Comparison of ENCODE assay signal across 2 cellular contexts in the genomic region with DNA sequence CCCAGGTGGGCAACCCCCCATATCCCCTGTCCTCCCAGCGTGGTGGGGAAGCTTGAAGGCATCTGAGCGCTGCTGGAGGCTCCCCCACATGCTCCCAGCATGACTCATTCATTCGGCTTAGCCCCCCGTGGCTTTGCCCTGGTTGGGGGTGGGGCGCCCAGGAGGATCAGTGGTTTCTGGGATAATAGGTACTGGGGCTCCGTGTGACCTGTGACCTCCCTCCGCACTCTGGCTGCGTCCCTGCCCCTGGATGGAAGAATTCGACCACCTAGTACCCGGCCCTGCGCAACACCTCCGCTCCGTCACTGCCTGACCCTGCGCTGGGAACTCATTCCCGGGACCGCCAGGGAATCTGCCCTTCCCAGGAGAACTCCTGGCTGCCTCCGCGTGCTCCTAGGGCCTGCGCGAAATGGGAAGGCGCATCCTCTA.
A peak's percentile ranks its signal among the peaks of the same experiment; 100 is the strongest.
TF ChIP-seq lines count a peak whose summit lies in the region.

No MANE protein-coding gene starts in this region.

TF ChIP-seq in GM23338, 12 proteins besides CTCF, POLR2A, EP300 and RAD21 (continued from another document):
- TF ChIP-seq, protein P1, sequence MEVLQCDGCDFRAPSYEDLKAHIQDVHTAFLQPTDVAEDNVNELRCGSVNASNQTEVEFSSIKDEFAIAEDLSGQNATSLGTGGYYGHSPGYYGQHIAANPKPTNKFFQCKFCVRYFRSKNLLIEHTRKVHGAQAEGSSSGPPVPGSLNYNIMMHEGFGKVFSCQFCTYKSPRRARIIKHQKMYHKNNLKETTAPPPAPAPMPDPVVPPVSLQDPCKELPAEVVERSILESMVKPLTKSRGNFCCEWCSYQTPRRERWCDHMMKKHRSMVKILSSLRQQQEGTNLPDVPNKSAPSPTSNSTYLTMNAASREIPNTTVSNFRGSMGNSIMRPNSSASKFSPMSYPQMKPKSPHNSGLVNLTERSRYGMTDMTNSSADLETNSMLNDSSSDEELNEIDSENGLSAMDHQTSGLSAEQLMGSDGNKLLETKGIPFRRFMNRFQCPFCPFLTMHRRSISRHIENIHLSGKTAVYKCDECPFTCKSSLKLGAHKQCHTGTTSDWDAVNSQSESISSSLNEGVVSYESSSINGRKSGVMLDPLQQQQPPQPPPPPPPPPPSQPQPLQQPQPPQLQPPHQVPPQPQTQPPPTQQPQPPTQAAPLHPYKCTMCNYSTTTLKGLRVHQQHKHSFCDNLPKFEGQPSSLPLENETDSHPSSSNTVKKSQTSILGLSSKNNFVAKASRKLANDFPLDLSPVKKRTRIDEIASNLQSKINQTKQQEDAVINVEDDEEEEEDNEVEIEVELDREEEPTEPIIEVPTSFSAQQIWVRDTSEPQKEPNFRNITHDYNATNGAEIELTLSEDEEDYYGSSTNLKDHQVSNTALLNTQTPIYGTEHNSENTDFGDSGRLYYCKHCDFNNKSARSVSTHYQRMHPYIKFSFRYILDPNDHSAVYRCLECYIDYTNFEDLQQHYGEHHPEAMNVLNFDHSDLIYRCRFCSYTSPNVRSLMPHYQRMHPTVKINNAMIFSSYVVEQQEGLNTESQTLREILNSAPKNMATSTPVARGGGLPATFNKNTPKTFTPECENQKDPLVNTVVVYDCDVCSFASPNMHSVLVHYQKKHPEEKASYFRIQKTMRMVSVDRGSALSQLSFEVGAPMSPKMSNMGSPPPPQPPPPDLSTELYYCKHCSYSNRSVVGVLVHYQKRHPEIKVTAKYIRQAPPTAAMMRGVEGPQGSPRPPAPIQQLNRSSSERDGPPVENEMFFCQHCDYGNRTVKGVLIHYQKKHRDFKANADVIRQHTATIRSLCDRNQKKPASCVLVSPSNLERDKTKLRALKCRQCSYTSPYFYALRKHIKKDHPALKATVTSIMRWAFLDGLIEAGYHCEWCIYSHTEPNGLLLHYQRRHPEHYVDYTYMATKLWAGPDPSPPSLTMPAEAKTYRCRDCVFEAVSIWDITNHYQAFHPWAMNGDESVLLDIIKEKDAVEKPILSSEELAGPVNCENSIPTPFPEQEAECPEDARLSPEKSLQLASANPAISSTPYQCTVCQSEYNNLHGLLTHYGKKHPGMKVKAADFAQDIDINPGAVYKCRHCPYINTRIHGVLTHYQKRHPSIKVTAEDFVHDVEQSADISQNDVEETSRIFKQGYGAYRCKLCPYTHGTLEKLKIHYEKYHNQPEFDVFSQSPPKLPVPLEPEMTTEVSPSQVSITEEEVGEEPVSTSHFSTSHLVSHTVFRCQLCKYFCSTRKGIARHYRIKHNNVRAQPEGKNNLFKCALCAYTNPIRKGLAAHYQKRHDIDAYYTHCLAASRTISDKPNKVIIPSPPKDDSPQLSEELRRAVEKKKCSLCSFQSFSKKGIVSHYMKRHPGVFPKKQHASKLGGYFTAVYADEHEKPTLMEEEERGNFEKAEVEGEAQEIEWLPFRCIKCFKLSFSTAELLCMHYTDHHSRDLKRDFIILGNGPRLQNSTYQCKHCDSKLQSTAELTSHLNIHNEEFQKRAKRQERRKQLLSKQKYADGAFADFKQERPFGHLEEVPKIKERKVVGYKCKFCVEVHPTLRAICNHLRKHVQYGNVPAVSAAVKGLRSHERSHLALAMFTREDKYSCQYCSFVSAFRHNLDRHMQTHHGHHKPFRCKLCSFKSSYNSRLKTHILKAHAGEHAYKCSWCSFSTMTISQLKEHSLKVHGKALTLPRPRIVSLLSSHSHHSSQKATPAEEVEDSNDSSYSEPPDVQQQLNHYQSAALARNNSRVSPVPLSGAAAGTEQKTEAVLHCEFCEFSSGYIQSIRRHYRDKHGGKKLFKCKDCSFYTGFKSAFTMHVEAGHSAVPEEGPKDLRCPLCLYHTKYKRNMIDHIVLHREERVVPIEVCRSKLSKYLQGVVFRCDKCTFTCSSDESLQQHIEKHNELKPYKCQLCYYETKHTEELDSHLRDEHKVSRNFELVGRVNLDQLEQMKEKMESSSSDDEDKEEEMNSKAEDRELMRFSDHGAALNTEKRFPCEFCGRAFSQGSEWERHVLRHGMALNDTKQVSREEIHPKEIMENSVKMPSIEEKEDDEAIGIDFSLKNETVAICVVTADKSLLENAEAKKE (CRISPR knock-in tag; IDR thresholded peaks at IDR 0.05) = peak; percentile 52; the same call in 1 of the 2 replicates
- TF ChIP-seq, protein P2, sequence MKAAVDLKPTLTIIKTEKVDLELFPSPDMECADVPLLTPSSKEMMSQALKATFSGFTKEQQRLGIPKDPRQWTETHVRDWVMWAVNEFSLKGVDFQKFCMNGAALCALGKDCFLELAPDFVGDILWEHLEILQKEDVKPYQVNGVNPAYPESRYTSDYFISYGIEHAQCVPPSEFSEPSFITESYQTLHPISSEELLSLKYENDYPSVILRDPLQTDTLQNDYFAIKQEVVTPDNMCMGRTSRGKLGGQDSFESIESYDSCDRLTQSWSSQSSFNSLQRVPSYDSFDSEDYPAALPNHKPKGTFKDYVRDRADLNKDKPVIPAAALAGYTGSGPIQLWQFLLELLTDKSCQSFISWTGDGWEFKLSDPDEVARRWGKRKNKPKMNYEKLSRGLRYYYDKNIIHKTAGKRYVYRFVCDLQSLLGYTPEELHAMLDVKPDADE (IDR thresholded peaks at IDR 0.05) = no peak
- TF ChIP-seq, protein P3, sequence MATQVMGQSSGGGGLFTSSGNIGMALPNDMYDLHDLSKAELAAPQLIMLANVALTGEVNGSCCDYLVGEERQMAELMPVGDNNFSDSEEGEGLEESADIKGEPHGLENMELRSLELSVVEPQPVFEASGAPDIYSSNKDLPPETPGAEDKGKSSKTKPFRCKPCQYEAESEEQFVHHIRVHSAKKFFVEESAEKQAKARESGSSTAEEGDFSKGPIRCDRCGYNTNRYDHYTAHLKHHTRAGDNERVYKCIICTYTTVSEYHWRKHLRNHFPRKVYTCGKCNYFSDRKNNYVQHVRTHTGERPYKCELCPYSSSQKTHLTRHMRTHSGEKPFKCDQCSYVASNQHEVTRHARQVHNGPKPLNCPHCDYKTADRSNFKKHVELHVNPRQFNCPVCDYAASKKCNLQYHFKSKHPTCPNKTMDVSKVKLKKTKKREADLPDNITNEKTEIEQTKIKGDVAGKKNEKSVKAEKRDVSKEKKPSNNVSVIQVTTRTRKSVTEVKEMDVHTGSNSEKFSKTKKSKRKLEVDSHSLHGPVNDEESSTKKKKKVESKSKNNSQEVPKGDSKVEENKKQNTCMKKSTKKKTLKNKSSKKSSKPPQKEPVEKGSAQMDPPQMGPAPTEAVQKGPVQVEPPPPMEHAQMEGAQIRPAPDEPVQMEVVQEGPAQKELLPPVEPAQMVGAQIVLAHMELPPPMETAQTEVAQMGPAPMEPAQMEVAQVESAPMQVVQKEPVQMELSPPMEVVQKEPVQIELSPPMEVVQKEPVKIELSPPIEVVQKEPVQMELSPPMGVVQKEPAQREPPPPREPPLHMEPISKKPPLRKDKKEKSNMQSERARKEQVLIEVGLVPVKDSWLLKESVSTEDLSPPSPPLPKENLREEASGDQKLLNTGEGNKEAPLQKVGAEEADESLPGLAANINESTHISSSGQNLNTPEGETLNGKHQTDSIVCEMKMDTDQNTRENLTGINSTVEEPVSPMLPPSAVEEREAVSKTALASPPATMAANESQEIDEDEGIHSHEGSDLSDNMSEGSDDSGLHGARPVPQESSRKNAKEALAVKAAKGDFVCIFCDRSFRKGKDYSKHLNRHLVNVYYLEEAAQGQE (IDR thresholded peaks at IDR 0.05; ENCODE audit: unreplicated experiment) = no peak
- no peak; the same call in 1 of the 2 replicates for TF ChIP-seq POLR2AphosphoS5 (IDR thresholded peaks at IDR 0.05; ENCODE audit: low read depth)
- TF ChIP-seq NANOG (IDR thresholded peaks at IDR 0.05; ENCODE audit: borderline replicate concordance) = 0 out of 2 replicates have a peak, but pooled peaks have one; percentile 21

TF ChIP-seq in SK-N-SH treated with all-trans-retinoic acid at 6 μM for 48 hours, 23 proteins besides CTCF, POLR2A, EP300 and RAD21 (continued from another document):
- TF ChIP-seq, protein P4, sequence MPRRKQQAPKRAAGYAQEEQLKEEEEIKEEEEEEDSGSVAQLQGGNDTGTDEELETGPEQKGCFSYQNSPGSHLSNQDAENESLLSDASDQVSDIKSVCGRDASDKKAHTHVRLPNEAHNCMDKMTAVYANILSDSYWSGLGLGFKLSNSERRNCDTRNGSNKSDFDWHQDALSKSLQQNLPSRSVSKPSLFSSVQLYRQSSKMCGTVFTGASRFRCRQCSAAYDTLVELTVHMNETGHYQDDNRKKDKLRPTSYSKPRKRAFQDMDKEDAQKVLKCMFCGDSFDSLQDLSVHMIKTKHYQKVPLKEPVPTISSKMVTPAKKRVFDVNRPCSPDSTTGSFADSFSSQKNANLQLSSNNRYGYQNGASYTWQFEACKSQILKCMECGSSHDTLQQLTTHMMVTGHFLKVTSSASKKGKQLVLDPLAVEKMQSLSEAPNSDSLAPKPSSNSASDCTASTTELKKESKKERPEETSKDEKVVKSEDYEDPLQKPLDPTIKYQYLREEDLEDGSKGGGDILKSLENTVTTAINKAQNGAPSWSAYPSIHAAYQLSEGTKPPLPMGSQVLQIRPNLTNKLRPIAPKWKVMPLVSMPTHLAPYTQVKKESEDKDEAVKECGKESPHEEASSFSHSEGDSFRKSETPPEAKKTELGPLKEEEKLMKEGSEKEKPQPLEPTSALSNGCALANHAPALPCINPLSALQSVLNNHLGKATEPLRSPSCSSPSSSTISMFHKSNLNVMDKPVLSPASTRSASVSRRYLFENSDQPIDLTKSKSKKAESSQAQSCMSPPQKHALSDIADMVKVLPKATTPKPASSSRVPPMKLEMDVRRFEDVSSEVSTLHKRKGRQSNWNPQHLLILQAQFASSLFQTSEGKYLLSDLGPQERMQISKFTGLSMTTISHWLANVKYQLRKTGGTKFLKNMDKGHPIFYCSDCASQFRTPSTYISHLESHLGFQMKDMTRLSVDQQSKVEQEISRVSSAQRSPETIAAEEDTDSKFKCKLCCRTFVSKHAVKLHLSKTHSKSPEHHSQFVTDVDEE (CRISPR knock-in tag; IDR thresholded peaks at IDR 0.05) = no peak
- TF ChIP-seq CSDC2 (CRISPR knock-in tag; IDR thresholded peaks at IDR 0.05) (no peak), ZNF8 (CRISPR knock-in tag; IDR thresholded peaks at IDR 0.05) (no peak)
- TF ChIP-seq, protein P5, sequence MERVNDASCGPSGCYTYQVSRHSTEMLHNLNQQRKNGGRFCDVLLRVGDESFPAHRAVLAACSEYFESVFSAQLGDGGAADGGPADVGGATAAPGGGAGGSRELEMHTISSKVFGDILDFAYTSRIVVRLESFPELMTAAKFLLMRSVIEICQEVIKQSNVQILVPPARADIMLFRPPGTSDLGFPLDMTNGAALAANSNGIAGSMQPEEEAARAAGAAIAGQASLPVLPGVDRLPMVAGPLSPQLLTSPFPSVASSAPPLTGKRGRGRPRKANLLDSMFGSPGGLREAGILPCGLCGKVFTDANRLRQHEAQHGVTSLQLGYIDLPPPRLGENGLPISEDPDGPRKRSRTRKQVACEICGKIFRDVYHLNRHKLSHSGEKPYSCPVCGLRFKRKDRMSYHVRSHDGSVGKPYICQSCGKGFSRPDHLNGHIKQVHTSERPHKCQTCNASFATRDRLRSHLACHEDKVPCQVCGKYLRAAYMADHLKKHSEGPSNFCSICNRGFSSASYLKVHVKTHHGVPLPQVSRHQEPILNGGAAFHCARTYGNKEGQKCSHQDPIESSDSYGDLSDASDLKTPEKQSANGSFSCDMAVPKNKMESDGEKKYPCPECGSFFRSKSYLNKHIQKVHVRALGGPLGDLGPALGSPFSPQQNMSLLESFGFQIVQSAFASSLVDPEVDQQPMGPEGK (CRISPR knock-in tag; IDR thresholded peaks at IDR 0.05; ENCODE audit: borderline replicate concordance) = no peak
